Comparison of ENCODE assay signal across 19 cellular contexts in genomic region chr6:29907637-29908340, GRCh38.
"Had no signal": no experiment of that assay in that cellular context is flagged by ENCODE, and none has a peak within 500 bp of the region (broad histone marks: within the 10 kb centered on the region; RNA-seq: fewer than 3 reads in every experiment).

No MANE protein-coding gene starts in this region.

- H3K4me3 ChIP-seq: esophagus muscularis mucosa, left ventricle myocardium inferior, neural progenitor cell, right atrium auricular region, thyroid gland, vagina had no signal

- ATAC-seq: activated naive CD4-positive, alpha-beta T cell treated with anti-CD3 and anti-CD28 coated beads, Interleukin-2, amount 50 U/mL, for 72 hours; stimulated activated effector memory CD8-positive, alpha-beta T cell treated with anti-CD3 and anti-CD28 coated beads, Interleukin-12 subunit alpha, Interleukin-12 subunit beta, amount 100 ng/mL, for 72 hours had no signal

- H3K9me3 ChIP-seq: esophagus muscularis mucosa, left ventricle myocardium inferior, right atrium auricular region, thyroid gland, vagina had no signal

- DNase-seq: activated CD4-positive, alpha-beta T cell treated with anti-CD3 and anti-CD28 coated beads for 4 hours; activated CD8-positive, alpha-beta memory T cell treated with anti-CD3 and anti-CD28 coated beads for 24 hours; activated effector memory CD4-positive, alpha-beta T cell treated with Interleukin-2 at 50 U/mL for 16 hours; amniotic stem cell; glutamatergic neuron; left ventricle myocardium inferior; mesendoderm; posterior cingulate gyrus had no signal

- H3K27ac ChIP-seq: esophagus muscularis mucosa, left ventricle myocardium inferior, neural progenitor cell, right atrium auricular region, thyroid gland, vagina had no signal

- H3K36me3 ChIP-seq: esophagus muscularis mucosa, left ventricle myocardium inferior, neural progenitor cell, right atrium auricular region, thyroid gland, vagina had no signal

- H3K27me3 Mint-ChIP-seq: central memory CD8-positive, alpha-beta T cell had no signal

- H3K36me3 Mint-ChIP-seq: activated naive CD4-positive, alpha-beta T cell treated with anti-CD3 and anti-CD28 coated beads, Interleukin-2, amount 50 U/mL, for 72 hours; brain; neural progenitor cell; stimulated activated effector memory CD8-positive, alpha-beta T cell treated with anti-CD3 and anti-CD28 coated beads, Interleukin-12 subunit alpha, Interleukin-12 subunit beta, amount 100 ng/mL, for 72 hours had no signal

- H3K27me3 ChIP-seq: esophagus muscularis mucosa, right atrium auricular region, thyroid gland, vagina had no signal

- H3K9ac ChIP-seq: neural progenitor cell had no signal

- H3K9me3 Mint-ChIP-seq: activated naive CD4-positive, alpha-beta T cell treated with anti-CD3 and anti-CD28 coated beads, Interleukin-2, amount 50 U/mL, for 72 hours; brain; central memory CD8-positive, alpha-beta T cell; dendritic cell treated with granulocyte-macrophage colony-stimulating factor and Interleukin-4, amounts not matched to agents 40 ng/mL and 50 ng/mL, for 4 days; neural progenitor cell; stimulated activated effector memory CD8-positive, alpha-beta T cell treated with anti-CD3 and anti-CD28 coated beads, Interleukin-12 subunit alpha, Interleukin-12 subunit beta, amount 100 ng/mL, for 72 hours; T-helper 1 cell treated with Interleukin-12 subunit alpha and Interleukin-12 subunit beta and Interleukin-4 antibody, amounts not matched to agents 30 μg/mL and 1 μg/mL, for 36 hours had no signal

- H3K4me3 Mint-ChIP-seq: brain; central memory CD8-positive, alpha-beta T cell; dendritic cell treated with granulocyte-macrophage colony-stimulating factor and Interleukin-4, amounts not matched to agents 40 ng/mL and 50 ng/mL, for 4 days; neural progenitor cell; stimulated activated effector memory CD8-positive, alpha-beta T cell treated with anti-CD3 and anti-CD28 coated beads, Interleukin-12 subunit alpha, Interleukin-12 subunit beta, amount 100 ng/mL, for 72 hours; T-helper 1 cell treated with Interleukin-12 subunit alpha and Interleukin-12 subunit beta and Interleukin-4 antibody, amounts not matched to agents 30 μg/mL and 1 μg/mL, for 36 hours had no signal

- H3K4me1 Mint-ChIP-seq: brain, neural progenitor cell had no signal

- H3K4me1 ChIP-seq: esophagus muscularis mucosa, left ventricle myocardium inferior, neural progenitor cell, right atrium auricular region, vagina had no signal

- H3K27ac Mint-ChIP-seq: activated naive CD4-positive, alpha-beta T cell treated with anti-CD3 and anti-CD28 coated beads, Interleukin-2, amount 50 U/mL, for 72 hours; brain; dendritic cell treated with granulocyte-macrophage colony-stimulating factor and Interleukin-4, amounts not matched to agents 40 ng/mL and 50 ng/mL, for 4 days; neural progenitor cell; stimulated activated effector memory CD8-positive, alpha-beta T cell treated with anti-CD3 and anti-CD28 coated beads, Interleukin-12 subunit alpha, Interleukin-12 subunit beta, amount 100 ng/mL, for 72 hours; T-helper 1 cell treated with Interleukin-12 subunit alpha and Interleukin-12 subunit beta and Interleukin-4 antibody, amounts not matched to agents 30 μg/mL and 1 μg/mL, for 36 hours had no signal
